ENCODE assay signal across 24 cellular contexts in the genomic region with DNA sequence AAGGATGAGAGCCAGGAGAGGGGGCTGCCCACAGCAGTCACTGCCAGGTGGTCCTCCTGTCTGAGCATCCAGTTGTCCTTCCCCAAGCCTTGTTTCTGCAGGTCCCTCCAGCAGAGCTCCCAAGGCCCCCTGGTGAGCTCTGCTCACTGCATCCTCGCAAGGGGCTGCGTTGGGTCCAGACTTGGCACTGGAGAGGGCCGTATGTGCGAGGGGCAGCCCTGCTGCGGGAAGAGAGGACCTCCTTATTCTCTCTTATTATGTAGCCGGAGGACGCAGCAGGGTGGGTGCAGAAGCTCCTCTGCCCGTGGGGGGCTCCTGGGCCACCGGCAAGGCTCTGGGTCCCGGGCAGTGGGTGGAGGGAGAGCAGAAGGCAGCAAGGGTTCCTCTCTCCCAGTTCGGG. TPM values are rescaled to one million over a fixed set of nuclear protein-coding genes. Genes with fewer than 3 reads are reported as not detected.
DNase-seq lines count a peak whose midpoint lies in the region; ATAC-seq and TF ChIP-seq lines count a peak whose summit lies in the region.
"Had no signal": no experiment of that assay in that cellular context is flagged by ENCODE, and none has a peak within 500 bp of the region (broad histone marks: within the 10 kb centered on the region; RNA-seq: fewer than 3 reads in every experiment).

No MANE protein-coding gene starts in this region.

- H3K4me1 Mint-ChIP-seq in activated T-cell treated with anti-CD3 and anti-CD28 coated beads, Interleukin-2, amount 50 U/mL, for 4 hours (ENCODE audit: low read depth), result peaks cover 18% of the 10 kb centered on the region

- no peak for TF ChIP-seq CTCF in colonic mucosa (IDR thresholded peaks at IDR 0.05)

- peak; percentile 2 for DNase-seq in activated T-cell treated with anti-CD3 and anti-CD28 coated beads, Interleukin-2, amount 50 U/mL, for 4 hours
- no peak for DNase-seq in activated T-cell treated with anti-CD3 and anti-CD28 coated beads, Interleukin-2, amount 50 U/mL, for 1 hour
- DNase-seq in colonic mucosa (peak; percentile 13), left lobe of liver (ENCODE audit: low spot score) (peak; percentile 35), GM03348 (ENCODE audit: low spot score) (no peak), substantia nigra (lab: John Stamatoyannopoulos, UW) (no peak)
- DNase-seq in stimulated activated CD8-positive, alpha-beta memory T cell treated with anti-CD3 and anti-CD28 coated beads, Interleukin-4, amount 100 ng/mL, for 48 hours, result peak; percentile 7
- DNase-seq: AML-193; CD4-positive, alpha-beta T cell; HFFc6; IMR-90; NCI-H1048; NCI-H1417; NCI-H1694; NCI-H2029 treated with DMSO at 0.1 percent for 48 hours; NCI-H446 treated with DMSO at 0.1 percent for 48 hours; NCI-H526; NCI-H82; NK-92 treated with Interleukin-12 subunit alpha and Interleukin-12 subunit beta, amount 100 ng/mL, for 24 hours; PC-3 had no signal

- H3K27me3 Mint-ChIP-seq in activated T-cell treated with anti-CD3 and anti-CD28 coated beads, Interleukin-2, amount 50 U/mL, for 4 hours (ENCODE audit: low read depth), result peaks cover 4% of the 10 kb centered on the region

- H3K4me1 ChIP-seq in colonic mucosa, result no peaks in the 10 kb centered on the region
- H3K4me1 ChIP-seq: A549 had no signal

- H3K27me3 ChIP-seq in colonic mucosa, result no peaks in the 10 kb centered on the region

- no peaks in the 10 kb centered on the region for H3K36me3 Mint-ChIP-seq in activated T-cell treated with anti-CD3 and anti-CD28 coated beads, Interleukin-2, amount 50 U/mL, for 4 hours (ENCODE audit: insufficient read depth)

- no peak overlapping the region for H3K27ac ChIP-seq in colonic mucosa
- no peak overlapping the region for H3K27ac ChIP-seq in substantia nigra (ENCODE audit: low read depth, low read length, poor library complexity, severe bottlenecking)
- H3K27ac ChIP-seq: A549; BLaER1 treated with 17β-estradiol and CSF1 and Interleukin-3, amounts not matched to agents 10 nM and 100 nM; KMS-11 had no signal

- no peak overlapping the region for H3K9ac ChIP-seq in colonic mucosa (ENCODE audit: low read depth in 2 of 2, low read length in 2 of 2)
- H3K9ac ChIP-seq: BLaER1 treated with 17β-estradiol and CSF1 and Interleukin-3, amounts not matched to agents 10 nM and 100 nM; KMS-11 had no signal

- no peak overlapping the region for H3K4me3 Mint-ChIP-seq in activated T-cell treated with anti-CD3 and anti-CD28 coated beads, Interleukin-2, amount 50 U/mL, for 4 hours
- H3K4me3 Mint-ChIP-seq: CD4-positive, alpha-beta T cell; HFFc6 had no signal

- no peak for ATAC-seq in activated T-cell treated with anti-CD3 and anti-CD28 coated beads, Interleukin-2, amount 50 U/mL, for 4 hours
- no peak for ATAC-seq in left lobe of liver
- ATAC-seq: PC-3 had no signal

- H3K9me3 ChIP-seq in colonic mucosa, result no peaks in the 10 kb centered on the region
- H3K9me3 ChIP-seq: HAP-1 had no signal

- no peaks in the 10 kb centered on the region for H3K9me3 Mint-ChIP-seq in activated T-cell treated with anti-CD3 and anti-CD28 coated beads, Interleukin-2, amount 50 U/mL, for 4 hours
- H3K9me3 Mint-ChIP-seq: CD4-positive, alpha-beta T cell had no signal

- no peaks in the 10 kb centered on the region for H3K36me3 ChIP-seq in colonic mucosa
- H3K36me3 ChIP-seq: BLaER1 treated with 17β-estradiol and CSF1 and Interleukin-3, amounts not matched to agents 10 nM and 100 nM; HAP-1 had no signal

- no peak overlapping the region for H3K4me3 ChIP-seq in colonic mucosa
- H3K4me3 ChIP-seq: A549; BLaER1 treated with 17β-estradiol and CSF1 and Interleukin-3, amounts not matched to agents 10 nM and 100 nM; HAP-1 had no signal

- intact Hi-C loops in colonic mucosa (cut with DNase I), result no loop called here

RNA-seq across cellular contexts. Expression of gene KLF13, which starts 14.4 kb away (rescaled TPM):
- 10 to 100 TPM; 75.0 to 82.8 (median 81.8) TPM for total RNA-seq in activated T-cell treated with anti-CD3 and anti-CD28 coated beads, Interleukin-2, amount 50 U/mL, for 4 hours
- total RNA-seq in colonic mucosa (10 to 100 TPM; 68.9 to 92.3 TPM), left lobe of liver (91.9 TPM)

Comparison
In these comparisons a context has a peak if more than half of its experiments do, and no peak if none do; other contexts are left out.
1. DNase-seq: peak in activated T-cell treated with anti-CD3 and anti-CD28 coated beads, Interleukin-2, amount 50 U/mL, for 4 hours (single experiment), colonic mucosa (single experiment), left lobe of liver (single experiment) and stimulated activated CD8-positive, alpha-beta memory T cell treated with anti-CD3 and anti-CD28 coated beads, Interleukin-4, amount 100 ng/mL, for 48 hours (single experiment); none in activated T-cell treated with anti-CD3 and anti-CD28 coated beads, Interleukin-2, amount 50 U/mL, for 1 hour (single experiment), GM03348 (single experiment) and substantia nigra (0 of 49).